8 cellular contexts compared by ENCODE assay signal in the genomic region with DNA sequence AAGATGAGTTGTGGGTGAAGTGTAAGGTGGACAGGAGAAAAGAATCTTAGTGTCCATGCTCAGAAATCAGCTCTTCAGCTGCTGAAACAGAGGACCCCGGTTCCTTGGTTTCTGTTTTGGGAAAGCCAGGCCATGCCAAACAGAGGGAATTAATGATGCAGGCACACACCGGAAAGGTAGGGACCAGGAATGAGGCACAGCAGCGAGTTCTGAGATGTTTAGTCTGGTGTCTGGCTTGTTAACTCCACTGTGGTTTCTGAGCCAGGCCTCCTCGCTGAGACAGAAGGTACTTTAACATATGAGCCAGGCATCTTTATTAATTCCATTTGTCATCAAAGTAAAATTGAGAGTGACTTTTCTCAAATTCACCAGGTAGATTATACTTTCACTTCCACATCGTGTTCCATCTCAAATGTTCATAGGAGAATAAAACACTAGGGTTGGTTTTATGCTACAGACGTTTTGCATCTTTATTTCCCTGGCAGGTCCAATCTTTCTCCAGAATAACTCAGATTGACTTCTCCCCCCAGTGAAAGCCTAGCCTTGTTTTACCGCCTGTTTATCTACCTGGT. TPM values are rescaled to one million over a fixed set of nuclear protein-coding genes. Genes with fewer than 3 reads are reported as not detected.
DNase-seq lines count a peak whose midpoint lies in the region; ATAC-seq and TF ChIP-seq lines count a peak whose summit lies in the region.

No MANE protein-coding gene starts in this region.

- peak overlapping the region; percentile 95 for H3K4me3 Mint-ChIP-seq in T-helper 17 cell

- H3K27ac ChIP-seq in colonic mucosa (peak overlapping the region; percentile 71), prostate gland (peak overlapping the region in 1 of 2 donors; percentile 75)

- peak overlapping the region; percentile 70 for H3K4me3 ChIP-seq in colonic mucosa
- H3K4me3 ChIP-seq in prostate gland = peak overlapping the region; percentile 53 to 64

- TF ChIP-seq CTCF in colonic mucosa (IDR thresholded peaks at IDR 0.05) (no peak), prostate gland (IDR thresholded peaks at IDR 0.05) (no peak)

- H3K9ac ChIP-seq in colonic mucosa (ENCODE audit: low read depth in 2 of 2, low read length in 2 of 2) = peak overlapping the region; percentile 76 to 84

- ATAC-seq in T-helper 17 cell (peak; percentile 8), GM19452 (IDR thresholded peaks at IDR 0.05; ENCODE audit: unreplicated experiment) (no peak), GM19328 (IDR thresholded peaks at IDR 0.05; ENCODE audit: unreplicated experiment) (no peak)

- peaks cover 7% of the 10 kb centered on the region for H3K4me1 ChIP-seq in colonic mucosa
- no peaks in the 10 kb centered on the region for H3K4me1 ChIP-seq in prostate gland (replicated peaks)

- no peaks in the 10 kb centered on the region for H3K27me3 Mint-ChIP-seq in T-helper 17 cell

- H3K4me1 Mint-ChIP-seq in T-helper 17 cell = peaks cover 45% of the 10 kb centered on the region

- no peaks in the 10 kb centered on the region for H3K27me3 ChIP-seq in colonic mucosa
- no peaks in the 10 kb centered on the region for H3K27me3 ChIP-seq in prostate gland (replicated peaks; ENCODE audit: insufficient read depth)

- peaks cover 4% of the 10 kb centered on the region for H3K36me3 ChIP-seq in colonic mucosa
- H3K36me3 ChIP-seq in prostate gland = no peaks in the 10 kb centered on the region

- H3K9me3 ChIP-seq in T-helper 17 cell (ENCODE audit: control insufficient read depth, low read length, poor library complexity, severe bottlenecking) (no peaks in the 10 kb centered on the region), colonic mucosa (no peaks in the 10 kb centered on the region), prostate gland (no peaks in the 10 kb centered on the region)

- 66% methylated on average over 7 of the region's 7 CpGs for WGBS in prostate gland

- DNase-seq in EH (ENCODE audit: low read depth) (peak; percentile 43), T-helper 17 cell (peak in 1 of 3 donors; percentile 17), colonic mucosa (no peak), prostate gland (ENCODE audit: low spot score) (no peak), NCI-H128 (lab: John Stamatoyannopoulos, UW; ENCODE audit: unreplicated experiment) (no peak), NCI-H2171 (lab: John Stamatoyannopoulos, UW) (no peak)

- H3K27ac Mint-ChIP-seq in T-helper 17 cell = peak overlapping the region; percentile 93

- TF ChIP-seq POLR2A in prostate gland (IDR thresholded peaks at IDR 0.05) = no peak

- intact Hi-C loops in colonic mucosa (cut with DNase I) = loop anchor here (5.0 kb wide), 1 partner anchor 143 kb away; no protein-coding TSS in a partner anchor
- intact Hi-C loops in prostate gland (cut with DNase I) = loop anchor here (5.0 kb wide), 1 partner anchor 143 kb away; no protein-coding TSS in a partner anchor

- no peaks in the 10 kb centered on the region for H3K36me3 Mint-ChIP-seq in T-helper 17 cell (ENCODE audit: low read depth)

RNA-seq across cellular contexts. Expression of a gene that starts 23.5 kb away (rescaled TPM):
- 10 to 100 TPM; 28.3 to 33.5 TPM for total RNA-seq in T-helper 17 cell
- 10 to 100 TPM; 35.8 to 42.7 TPM for total RNA-seq in colonic mucosa
- 10 to 100 TPM in 1 of 2 donors, 1 to 10 TPM in 1; 8.5 to 49.6 TPM for total RNA-seq in prostate gland
